Comparison of ENCODE assay signal across 18 cellular contexts in genomic region chr4:145566086-145566708, GRCh38. TPM values are rescaled to one million over a fixed set of nuclear protein-coding genes. Genes with fewer than 3 reads are reported as not detected.
A peak's percentile ranks its signal among the peaks of the same experiment; 100 is the strongest.
DNase-seq lines count a peak whose midpoint lies in the region; ATAC-seq, FAIRE-seq and TF ChIP-seq lines count a peak whose summit lies in the region.
"Had no signal": no experiment of that assay in that cellular context is flagged by ENCODE, and none has a peak within 500 bp of the region (broad histone marks: within the 10 kb centered on the region; RNA-seq: fewer than 3 reads in every experiment).

No MANE protein-coding gene starts in this region.

- no peaks in the 10 kb centered on the region for H3K9me3 ChIP-seq in right cardiac atrium (ENCODE audit: control insufficient read depth, low read length)
- H3K9me3 ChIP-seq in right atrium auricular region = peaks cover 0 to 16% of the 10 kb centered on the region in 2 donors
- H3K9me3 ChIP-seq in kidney (ENCODE audit: control insufficient read depth in 1 of 2, low read length in 2 of 2) = no peaks in the 10 kb centered on the region

- no peak for TF ChIP-seq CTCF in right atrium auricular region (IDR thresholded peaks at IDR 0.05)
- no peak for TF ChIP-seq CTCF in kidney (IDR thresholded peaks at IDR 0.05; ENCODE audit: borderline replicate concordance, extremely low read depth, insufficient read depth)
- TF ChIP-seq CTCF in coronary artery (IDR thresholded peaks at IDR 0.05) = no peak

- H3K36me3 ChIP-seq in right atrium auricular region (no peaks in the 10 kb centered on the region), kidney (ENCODE audit: control insufficient read depth in 1 of 2, insufficient read depth in 2 of 2, low read length in 2 of 2) (no peaks in the 10 kb centered on the region)

- H3K4me3 ChIP-seq in right cardiac atrium (ENCODE audit: low read length) = no peak overlapping the region
- no peak overlapping the region for H3K4me3 ChIP-seq in right atrium auricular region
- no peak overlapping the region for H3K4me3 ChIP-seq in kidney (ENCODE audit: low read length in 2 of 2)
- H3K4me3 ChIP-seq in coronary artery = no peak overlapping the region

- H3K27ac ChIP-seq in right cardiac atrium (ENCODE audit: low read length) (no peak overlapping the region), right atrium auricular region (no peak overlapping the region), kidney (ENCODE audit: low read depth in 2 of 2, low read length in 2 of 2) (no peak overlapping the region), coronary artery (no peak overlapping the region)

- H3K9ac ChIP-seq in kidney (ENCODE audit: low read length in 2 of 2) = no peak overlapping the region

- FAIRE-seq in kidney (lab: Jason Lieb, UNC) = no peak
- FAIRE-seq: D721Med had no signal

- no peaks in the 10 kb centered on the region for H3K4me1 ChIP-seq in right cardiac atrium (ENCODE audit: control insufficient read depth, insufficient read depth, low read length)
- no peaks in the 10 kb centered on the region for H3K4me1 ChIP-seq in right atrium auricular region
- H3K4me1 ChIP-seq in kidney (ENCODE audit: control insufficient read depth in 1 of 2, insufficient read depth in 1 of 2, low read depth in 1 of 2, low read length in 2 of 2) = no peaks in the 10 kb centered on the region

- 92% methylated on average over 5 of the region's 5 CpGs for WGBS in right cardiac atrium

- DNase-seq in right cardiac atrium (no peak), right atrium auricular region (ENCODE audit: low spot score) (no peak), kidney (peak; percentile 56), occipital lobe (lab: John Stamatoyannopoulos, UW) (peak; percentile 5), cerebellar cortex (ENCODE audit: low spot score) (no peak), coronary artery (ENCODE audit: low spot score) (no peak)
- DNase-seq: AML-193, DMS53, EL, H9, Karpas-422, NCI-H187, NCI-H446, OCI-M1, Right ventricle myocardium superior had no signal

- intact Hi-C loops in right cardiac atrium (cut with DNase I) (no loop called here), kidney (cut with DNase I) (no loop called here)

- ATAC-seq in right cardiac atrium = peak; percentile 11 to 18
- no peak for ATAC-seq in GM21390 (IDR thresholded peaks at IDR 0.05; ENCODE audit: unreplicated experiment)
- no peak for ATAC-seq in HG03354 (IDR thresholded peaks at IDR 0.05; ENCODE audit: poor library complexity, severe bottlenecking, unreplicated experiment)

- H3K27me3 ChIP-seq in right cardiac atrium (ENCODE audit: control insufficient read depth, insufficient read depth) (no peaks in the 10 kb centered on the region), right atrium auricular region (no peaks in the 10 kb centered on the region)

RNA-seq across cellular contexts. Expression of gene MMAA, which starts 53.0 kb away (rescaled TPM):
- total RNA-seq in right cardiac atrium (10 to 100 TPM in 1 of 4 donors, 1 to 10 TPM in 3; 7.9 to 10.6 (median 8.3) TPM), right atrium auricular region (1 to 10 TPM; 3.9 to 7.0 TPM), kidney (18.5 TPM), occipital lobe (10.6 TPM)
- polyA plus RNA-seq in right cardiac atrium (3.4 TPM), kidney (ENCODE audit: insufficient read depth, low read depth, low replicate concordance) (12.8 TPM)

Comparison
In these comparisons a context has a peak if more than half of its experiments do, and no peak if none do; other contexts are left out.
1. ATAC-seq: peak in right cardiac atrium (2 of 2); none in GM21390 (single experiment) and HG03354 (single experiment).
2. DNase-seq: peak in kidney (single experiment) and occipital lobe (single experiment); none in right cardiac atrium (0 of 3), right atrium auricular region (single experiment), cerebellar cortex (single experiment) and coronary artery (single experiment).